ENCODE assay signal across 8 cellular contexts in genomic region chr1:39268112-39268581, GRCh38.
A peak's percentile ranks its signal among the peaks of the same experiment; 100 is the strongest.
DNase-seq lines count a peak whose midpoint lies in the region; ATAC-seq and TF ChIP-seq lines count a peak whose summit lies in the region.

No MANE protein-coding gene starts in this region.

- no peak for TF ChIP-seq EP300 in sigmoid colon (IDR thresholded peaks at IDR 0.05)

- H3K9me3 ChIP-seq in iPS-15b (ENCODE audit: control insufficient read depth, insufficient read depth, low read length) (no peaks in the 10 kb centered on the region), sigmoid colon (no peaks in the 10 kb centered on the region)

- no peak for ATAC-seq in HG03354 (IDR thresholded peaks at IDR 0.05; ENCODE audit: poor library complexity, severe bottlenecking, unreplicated experiment)
- no peak for ATAC-seq in GM21576 (IDR thresholded peaks at IDR 0.05; ENCODE audit: unreplicated experiment)

- H3K27ac ChIP-seq in 22Rv1: peak overlapping the region; percentile 69
- H3K27ac ChIP-seq in sigmoid colon: peak overlapping the region; percentile 81 to 88 (median 88)

- H3K4me3 ChIP-seq in iPS-15b (ENCODE audit: low read depth, low read length) (peak overlapping the region; percentile 40), sigmoid colon (peak overlapping the region; percentile 18 to 48 (median 41))

- intact Hi-C loops in sigmoid colon (cut with DNase I): loop anchor here (5.0 kb wide), 1 partner anchor 139 kb away; no protein-coding TSS in a partner anchor

- no peak for TF ChIP-seq CTCF in 22Rv1 (IDR thresholded peaks at IDR 0.05)
- TF ChIP-seq CTCF in GM10266 (IDR thresholded peaks at IDR 0.05; ENCODE audit: control insufficient read depth, insufficient read depth, low read depth, missing control alignments): no peak
- TF ChIP-seq CTCF in sigmoid colon (IDR thresholded peaks at IDR 0.05): no peak

- H3K36me3 ChIP-seq in iPS-15b (ENCODE audit: control insufficient read depth, insufficient read depth, low read length) (no peaks in the 10 kb centered on the region), sigmoid colon (no peaks in the 10 kb centered on the region)

- H3K9ac ChIP-seq in iPS-15b (ENCODE audit: low read depth, low read length): peak overlapping the region; percentile 61

- H3K27me3 ChIP-seq in iPS-15b (ENCODE audit: control insufficient read depth, insufficient read depth, low read length) (no peaks in the 10 kb centered on the region), sigmoid colon (no peaks in the 10 kb centered on the region)

- 33 to 65% methylated on average over 8 of the region's 8 CpGs for WGBS in sigmoid colon, 2 donors

- H3K4me1 ChIP-seq in iPS-15b (ENCODE audit: control insufficient read depth, insufficient read depth, low read length) (peaks cover 28% of the 10 kb centered on the region), sigmoid colon (peaks cover 0 to 82% (median 77%) of the 10 kb centered on the region in 4 donors)

- TF ChIP-seq POLR2A in sigmoid colon (IDR thresholded peaks at IDR 0.05): peak; percentile 38 to 67

- DNase-seq in GM10266 (ENCODE audit: extremely low spot score): peak; percentile 54
- peak; percentile 82 for DNase-seq in NCI-H2227 (lab: John Stamatoyannopoulos, UW; ENCODE audit: unreplicated experiment)
- DNase-seq in brain pericyte (ENCODE audit: low read depth, low spot score): peak; percentile 51
- DNase-seq in sigmoid colon: peak; percentile 85
